Comparison of ENCODE assay signal across 17 cellular contexts in genomic region chr6:148309301-148309700, GRCh38.
"Had no signal": no experiment of that assay in that cellular context is flagged by ENCODE, and none has a peak within 500 bp of the region (broad histone marks: within the 10 kb centered on the region; RNA-seq: fewer than 3 reads in every experiment).

No MANE protein-coding gene starts in this region.

- H3K4me3 Mint-ChIP-seq: immature natural killer cell; natural killer cell; stimulated activated effector memory CD8-positive, alpha-beta T cell treated with anti-CD3 and anti-CD28 coated beads, Interleukin-12 subunit alpha, Interleukin-12 subunit beta, amount 100 ng/mL, for 72 hours had no signal

- H3K36me3 ChIP-seq: adrenal gland, sigmoid colon had no signal

- H3K4me3 ChIP-seq: adrenal gland, sigmoid colon, testis had no signal

- H3K4me1 Mint-ChIP-seq: immature natural killer cell; natural killer cell; stimulated activated effector memory CD8-positive, alpha-beta T cell treated with anti-CD3 and anti-CD28 coated beads, Interleukin-12 subunit alpha, Interleukin-12 subunit beta, amount 100 ng/mL, for 72 hours had no signal

- H3K9me3 Mint-ChIP-seq: activated naive CD4-positive, alpha-beta T cell treated with anti-CD3 and anti-CD28 coated beads, Interleukin-2, amount 50 U/mL, for 72 hours; natural killer cell; stimulated activated effector memory CD8-positive, alpha-beta T cell treated with anti-CD3 and anti-CD28 coated beads, Interleukin-12 subunit alpha, Interleukin-12 subunit beta, amount 100 ng/mL, for 72 hours had no signal

- H3K4me1 ChIP-seq: adrenal gland, sigmoid colon, testis had no signal

- DNase-seq: activated CD4-positive, alpha-beta T cell treated with anti-CD3 and anti-CD28 coated beads, Interleukin-2, amount 50 U/mL, for 1 hour; activated CD8-positive, alpha-beta memory T cell treated with anti-CD3 and anti-CD28 coated beads for 24 hours; activated CD8-positive, alpha-beta memory T cell treated with anti-CD3 and anti-CD28 coated beads, Interleukin-2, amount 50 U/mL, for 48 hours; activated gamma-delta T cell treated with Interleukin-2 at 50 U/mL for 16 hours; adrenal gland; effector CD8-positive, alpha-beta T cell; immature natural killer cell; kidney glomerular epithelial cell; natural killer cell; nucleus accumbens; sigmoid colon; stimulated activated CD4-positive, alpha-beta T cell treated with anti-CD3 and anti-CD28 coated beads, Interleukin-4, amount 100 ng/mL, for 24 hours; T-helper 1 cell; T-helper 9 cell; testis had no signal

- H3K9me3 ChIP-seq: adrenal gland, sigmoid colon, testis had no signal

- H3K27me3 ChIP-seq: adrenal gland, sigmoid colon, testis had no signal

- H3K27ac Mint-ChIP-seq: activated naive CD4-positive, alpha-beta T cell treated with anti-CD3 and anti-CD28 coated beads, Interleukin-2, amount 50 U/mL, for 72 hours; immature natural killer cell; natural killer cell; stimulated activated effector memory CD8-positive, alpha-beta T cell treated with anti-CD3 and anti-CD28 coated beads, Interleukin-12 subunit alpha, Interleukin-12 subunit beta, amount 100 ng/mL, for 72 hours had no signal

- H3K27ac ChIP-seq: adrenal gland, sigmoid colon, testis had no signal

- H3K36me3 Mint-ChIP-seq: activated naive CD4-positive, alpha-beta T cell treated with anti-CD3 and anti-CD28 coated beads, Interleukin-2, amount 50 U/mL, for 72 hours; immature natural killer cell; natural killer cell; stimulated activated effector memory CD8-positive, alpha-beta T cell treated with anti-CD3 and anti-CD28 coated beads, Interleukin-12 subunit alpha, Interleukin-12 subunit beta, amount 100 ng/mL, for 72 hours had no signal
